Comparison of ENCODE assay signal across 10 cellular contexts in the genomic region with DNA sequence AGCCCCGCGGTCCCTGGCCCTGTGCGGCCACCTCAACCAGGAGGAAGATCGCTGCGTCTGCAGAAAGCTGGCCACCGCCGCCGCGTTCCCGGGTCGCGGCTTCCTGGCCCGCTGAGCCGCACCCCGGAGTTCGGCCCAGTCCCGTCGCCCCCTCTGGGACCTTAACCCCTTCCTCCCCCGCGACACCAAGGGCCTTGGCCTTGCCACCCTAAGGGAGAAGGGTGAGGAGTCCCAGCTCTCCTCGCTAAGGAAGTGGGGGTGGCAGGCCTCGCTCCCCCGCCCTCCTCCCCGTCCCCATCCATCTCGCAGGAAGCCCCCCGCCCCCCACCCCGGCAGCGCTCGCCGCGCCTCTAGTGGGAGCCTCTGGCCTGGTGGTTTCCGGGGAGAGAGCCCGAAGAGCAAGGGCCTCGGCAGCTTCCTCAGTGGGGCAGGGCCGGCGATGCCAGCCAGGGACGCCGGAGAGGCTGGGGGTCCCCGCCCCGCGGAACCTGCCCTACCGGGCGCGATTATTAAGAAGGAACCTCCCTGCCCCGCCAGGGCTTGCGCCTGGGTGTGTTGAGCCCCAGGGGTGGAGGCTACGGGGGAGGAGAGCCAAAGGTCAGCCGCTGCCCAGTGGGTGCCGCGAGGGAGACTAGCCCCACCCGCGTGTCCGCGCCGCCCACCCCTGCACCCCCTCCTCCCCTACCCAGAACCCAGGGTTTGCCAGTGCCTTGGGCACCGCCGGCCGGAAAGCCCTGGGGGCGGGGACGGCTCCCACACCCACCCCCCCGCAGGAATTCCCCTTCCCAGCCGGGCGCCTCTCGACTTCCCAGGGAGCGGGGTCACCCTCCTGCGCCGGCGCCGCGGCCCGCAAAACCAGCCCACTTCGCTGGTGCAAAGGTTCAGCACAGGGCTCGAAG. TPM values are rescaled to one million over a fixed set of nuclear protein-coding genes. Genes with fewer than 3 reads are reported as not detected.
A peak's percentile ranks its signal among the peaks of the same experiment; 100 is the strongest.
DNase-seq lines count a peak whose midpoint lies in the region; ATAC-seq, FAIRE-seq and TF ChIP-seq lines count a peak whose summit lies in the region.
"Had no signal": no experiment of that assay in that cellular context is flagged by ENCODE, and none has a peak within 500 bp of the region (broad histone marks: within the 10 kb centered on the region; RNA-seq: fewer than 3 reads in every experiment).

No MANE protein-coding gene starts in this region.

- no peak overlapping the region for H3K23ac ChIP-seq in H1 (ENCODE audit: insufficient read length)

- no peak overlapping the region for H2BK120ac ChIP-seq in H1 (replicated peaks; ENCODE audit: low read depth, low read length)

- TF ChIP-seq POLR2A in H1 (IDR thresholded peaks at IDR 0.05; ENCODE audit: control extremely low read depth in 1 of 2, low read depth in 2 of 2, low read length in 2 of 2) = no peak

- no peak overlapping the region for H2BK12ac ChIP-seq in H1 (ENCODE audit: low read depth, low read length)

- POLR2A ChIA-PET in H1 (lab: Charles Lee; ENCODE audit: partially characterized antibody) = interaction anchor here (1.7 to 15.2 kb wide), 3 partner anchors 10 to 42 kb away, joined by 6 to 374 read pairs (median 17); no protein-coding TSS in a partner anchor

- no peak for TF ChIP-seq CTCF in 22Rv1 (IDR thresholded peaks at IDR 0.05)
- TF ChIP-seq CTCF in H1 (IDR thresholded peaks at IDR 0.05; ENCODE audit: control extremely low read depth in 1 of 3, insufficient read depth in 1 of 3, low read depth in 1 of 3, low read length in 3 of 3) = no peak
- TF ChIP-seq CTCF in mucosa of descending colon (IDR thresholded peaks at IDR 0.05) = no peak

- no peak for TF ChIP-seq RAD21 in H1 (IDR thresholded peaks at IDR 0.05 in 1 of 2, conservative IDR thresholded peaks at IDR 0.05 in 1 of 2; ENCODE audit: low read depth in 2 of 2, low read length in 2 of 2)

- H4K5ac ChIP-seq in H1 (ENCODE audit: insufficient read length, low read depth, low read length) = no peak overlapping the region

- no peak overlapping the region for H3K4ac ChIP-seq in H1 (replicated peaks; ENCODE audit: insufficient read length, low read depth, low read length)

- no peak overlapping the region for H2BK20ac ChIP-seq in H1 (ENCODE audit: low read length)

- peak overlapping the region; percentile 9 for H4K8ac ChIP-seq in H1 (ENCODE audit: extremely low read depth, insufficient read depth, low read length)

- H3K27ac ChIP-seq in 22Rv1 (peak overlapping the region; percentile 93), H1 (ENCODE audit: low read depth, low read length) (no peak overlapping the region)

- CTCF ChIA-PET in H1 (lab: Charles Lee; ENCODE audit: partially characterized antibody) = interaction anchor here (1.0 to 24.7 kb wide), 8 partner anchors 10 to 121 kb away, joined by 3 to 576 read pairs (median 26); partner anchors contain the start of gene CBX8

- H3K4me1 ChIP-seq in NT2/D1 (ENCODE audit: insufficient read depth, insufficient read length) (peaks cover 32% of the 10 kb centered on the region), H1 (replicated peaks in 1 of 4; ENCODE audit: control insufficient read depth in 3 of 4, insufficient read depth in 4 of 4, low read length in 3 of 4) (peaks cover 3 to 49% (median 30%) of the 10 kb centered on the region in 4 experiments), mucosa of descending colon (ENCODE audit: low read depth) (peaks cover 54% of the 10 kb centered on the region)

- TF ChIP-seq EP300 in H1 (IDR thresholded peaks at IDR 0.05; ENCODE audit: borderline replicate concordance in 1 of 2, low read depth in 2 of 2, low read length in 2 of 2) = no peak

- H3K56ac ChIP-seq in H1 (replicated peaks; ENCODE audit: insufficient read length, low read depth, low read length) = no peak overlapping the region

- H3K23me2 ChIP-seq in H1 (ENCODE audit: low read depth, low read length) = peaks cover 15% of the 10 kb centered on the region; the same call in 1 of the 2 replicates

- peak overlapping the region; percentile 76 to 82 for H3K4me2 ChIP-seq in H1 (ENCODE audit: insufficient read depth in 1 of 2, low read depth in 2 of 2, low read length in 2 of 2)

- 4% methylated on average over 20 of the region's 73 CpGs; no CpG with 5 or more reads in 1 of the 2 experiments for WGBS in H1 (ENCODE audit: extremely low coverage in 1 of 2, insufficient coverage in 1 of 2, insufficient read length in 1 of 2, insufficient replicate concordance in 2 of 2, low coverage in 1 of 2, low lambda C conversion rate in 2 of 2, missing lambda C conversion rate in 1 of 2), 2 experiments

- H3K18ac ChIP-seq in H1 (ENCODE audit: extremely low read depth, low read length) = peak overlapping the region; percentile 60

- H3K4me3 ChIP-seq in NT2/D1 (ENCODE audit: insufficient read length, low read depth) (peak overlapping the region; percentile 33), H1 (ENCODE audit: extremely low read depth in 1 of 4, insufficient read depth in 2 of 4, low read depth in 3 of 4, low read length in 4 of 4) (peak overlapping the region; percentile 9 to 59 (median 26)), mucosa of descending colon (no peak overlapping the region)

- no peak overlapping the region for H3K14ac ChIP-seq in H1 (ENCODE audit: insufficient read length)

- H3K9ac ChIP-seq in NT2/D1 (ENCODE audit: insufficient read length, low read depth) = peak overlapping the region; percentile 76
- no peak overlapping the region for H3K9ac ChIP-seq in H1 (replicated peaks in 1 of 4; ENCODE audit: extremely low read depth in 1 of 4, low read depth in 3 of 4, low read length in 3 of 4)

- peak; percentile 5 for ATAC-seq in mucosa of descending colon

- intact Hi-C loops in mucosa of descending colon (cut with DNase I, micrococcal nuclease) = no loop called here

- H4K20me1 ChIP-seq in H1 (replicated peaks in 1 of 2; ENCODE audit: control insufficient read depth in 1 of 2, insufficient read depth in 2 of 2, low read length in 2 of 2) = peaks cover 7 to 13% of the 10 kb centered on the region in 2 experiments

- no peak overlapping the region for H2AK5ac ChIP-seq in H1 (ENCODE audit: low read depth, low read length)

- H3K36me3 ChIP-seq in NT2/D1 (ENCODE audit: insufficient read depth, insufficient read length, low read length) = peaks cover 20% of the 10 kb centered on the region
- peaks cover 0 to 4% (median 0%) of the 10 kb centered on the region in 4 experiments; a peak in 1 of 8 replicates for H3K36me3 ChIP-seq in H1 (ENCODE audit: control insufficient read depth in 2 of 4, insufficient read depth in 4 of 4, low read length in 3 of 4)
- H3K36me3 ChIP-seq in mucosa of descending colon (ENCODE audit: low read depth) = no peaks in the 10 kb centered on the region

- DNase-seq in NT2/D1 (ENCODE audit: low read depth, low spot score) (no peak), H1 (ENCODE audit: low read depth in 1 of 2, low spot score in 2 of 2) (peak in 1 of 2 experiments; percentile 74), mucosa of descending colon (peak; percentile 47 to 66 (median 65)), NCI-H526 treated with DMSO at 0.1 percent for 48 hours (lab: John Stamatoyannopoulos, UW) (no peak), SHP77 treated with DMSO at 0.1 percent for 48 hours (lab: John Stamatoyannopoulos, UW) (no peak), NCI-H2107 treated with DMSO at 0.1 percent for 48 hours (lab: John Stamatoyannopoulos, UW; ENCODE audit: unreplicated experiment) (no peak), NCI-H2171 (lab: John Stamatoyannopoulos, UW) (no peak)
- DNase-seq: activated CD4-positive, alpha-beta T cell treated with anti-CD3 and anti-CD28 coated beads, Interleukin-2, amount 50 U/mL, for 1 hour; CD4-positive, CD25-positive, alpha-beta regulatory T cell had no signal

- H2BK15ac ChIP-seq in H1 (ENCODE audit: low read length) = no peak overlapping the region

- H3K79me2 ChIP-seq in H1 (ENCODE audit: control insufficient read depth in 1 of 2, insufficient read depth in 2 of 2, low read length in 2 of 2) = no peaks in the 10 kb centered on the region

- H2AFZ ChIP-seq in H1 (ENCODE audit: low read length) = no peak overlapping the region

- H3K79me1 ChIP-seq in H1 (ENCODE audit: low read depth, low read length) = no peaks in the 10 kb centered on the region

- H4K91ac ChIP-seq in H1 (replicated peaks; ENCODE audit: insufficient read length, low read length) = no peak overlapping the region

- no peaks in the 10 kb centered on the region for H3K9me3 ChIP-seq in NT2/D1 (ENCODE audit: insufficient read depth, low read length)
- no peaks in the 10 kb centered on the region for H3K9me3 ChIP-seq in H1 (ENCODE audit: insufficient read depth in 2 of 2, low read depth in 1 of 2, low read length in 1 of 2)
- no peaks in the 10 kb centered on the region for H3K9me3 ChIP-seq in mucosa of descending colon

- H3K27me3 ChIP-seq in NT2/D1 (ENCODE audit: insufficient read depth, insufficient read length) (peaks cover 26% of the 10 kb centered on the region), H1 (replicated peaks in 1 of 4; ENCODE audit: control insufficient read depth in 3 of 4, extremely low read depth in 1 of 4, insufficient read depth in 3 of 4, low read length in 3 of 4) (peaks cover 59 to 96% (median 89%) of the 10 kb centered on the region in 4 experiments)

- H2BK5ac ChIP-seq in H1 (ENCODE audit: low read depth, low read length) = 0 out of 2 replicates have a peak overlapping the region, but pooled peaks have one; percentile 66

- FAIRE-seq in H1 (lab: Jason Lieb, UNC) = no peak

RNA-seq across cellular contexts. Expression of gene CBX4, which starts 6.8 kb away (rescaled TPM):
- total RNA-seq in H1 (2021; fragmentation: NEBNext Ultra II Directional; extraction: Animal tissue kit (Norgen Biotek cat#: 25700)) = 3.2 and 4.0 TPM in 2 replicates
- polyA plus RNA-seq in H1 (2011; rRNA removed) = 1.8 and 3.6 TPM in 2 replicates
- 3.5 TPM for polyA plus RNA-seq in H1 (2011; cell fraction: cytosol; rRNA removed)
- polyA plus RNA-seq in H1 (2011; cell fraction: nucleus; rRNA removed) = 5.3 TPM
- 0.79 to 2.9 TPM (median 2.4 TPM) in 4 replicates for polyA plus RNA-seq in H1 (2012, experiment 1 of 2)
- polyA plus RNA-seq in H1 (2012, experiment 2 of 2) = 1.8 TPM
- 2.0 TPM for polyA plus RNA-seq in H1 (2013, experiment 1 of 2)
- polyA plus RNA-seq in H1 (2013, experiment 2 of 2) = 1.9 TPM
- 1.9 and 3.6 TPM in 2 replicates for polyA minus RNA-seq in H1 (2011; rRNA and poly(A)+ RNA removed)
- polyA minus RNA-seq in H1 (2011; cell fraction: cytosol; rRNA and poly(A)+ RNA removed) = 13.8 TPM
- 6.5 TPM for polyA minus RNA-seq in H1 (2011; cell fraction: nucleus; rRNA and poly(A)+ RNA removed)
- 10 to 100 TPM; 10.2 to 14.2 (median 13.2) TPM for total RNA-seq in mucosa of descending colon

RNA-seq across cellular contexts. Expression of gene CBX8, which starts 35.6 kb away (rescaled TPM):
- total RNA-seq in H1 (2021; fragmentation: NEBNext Ultra II Directional; extraction: Animal tissue kit (Norgen Biotek cat#: 25700)) = 1.5 and 2.1 TPM in 2 replicates
- 0.09 and 0.31 TPM in 2 replicates for polyA plus RNA-seq in H1 (2011; rRNA removed)
- polyA plus RNA-seq in H1 (2011; cell fraction: cytosol; rRNA removed) = 0.28 TPM
- 0.33 TPM for polyA plus RNA-seq in H1 (2011; cell fraction: nucleus; rRNA removed)
- 0.50 to 1.6 TPM (median 1.2 TPM) in 4 replicates for polyA plus RNA-seq in H1 (2012, experiment 1 of 2)
- polyA plus RNA-seq in H1 (2012, experiment 2 of 2) = 1.0 TPM
- 0.30 TPM for polyA plus RNA-seq in H1 (2013, experiment 1 of 2)
- 0.55 TPM for polyA plus RNA-seq in H1 (2013, experiment 2 of 2)
- 0.13 TPM in 1 of 2 replicates, not detected in the other for polyA minus RNA-seq in H1 (2011; rRNA and poly(A)+ RNA removed)
- polyA minus RNA-seq in H1 (2011; cell fraction: cytosol; rRNA and poly(A)+ RNA removed) = 0.29 TPM
- polyA minus RNA-seq in H1 (2011; cell fraction: nucleus; rRNA and poly(A)+ RNA removed) = 0.30 TPM
- total RNA-seq in mucosa of descending colon = 1 to 10 TPM; 3.4 to 4.7 (median 4.0) TPM

RNA-seq across cellular contexts. Expression of gene CBX2, which starts 54.5 kb away (rescaled TPM):
- total RNA-seq in H1 (2021; fragmentation: NEBNext Ultra II Directional; extraction: Animal tissue kit (Norgen Biotek cat#: 25700)) = 83.9 and 85.9 TPM in 2 replicates
- polyA plus RNA-seq in H1 (2011; rRNA removed) = 64.3 and 86.5 TPM in 2 replicates
- 76.8 TPM for polyA plus RNA-seq in H1 (2011; cell fraction: cytosol; rRNA removed)
- 109 TPM for polyA plus RNA-seq in H1 (2011; cell fraction: nucleus; rRNA removed)
- 48.6 to 73.4 TPM (median 65.8 TPM) in 4 replicates for polyA plus RNA-seq in H1 (2012, experiment 1 of 2)
- 53.8 TPM for polyA plus RNA-seq in H1 (2012, experiment 2 of 2)
- polyA plus RNA-seq in H1 (2013, experiment 1 of 2) = 40.5 TPM
- polyA plus RNA-seq in H1 (2013, experiment 2 of 2) = 39.5 TPM
- 45.5 and 56.4 TPM in 2 replicates for polyA minus RNA-seq in H1 (2011; rRNA and poly(A)+ RNA removed)
- 70.0 TPM for polyA minus RNA-seq in H1 (2011; cell fraction: cytosol; rRNA and poly(A)+ RNA removed)
- 61.7 TPM for polyA minus RNA-seq in H1 (2011; cell fraction: nucleus; rRNA and poly(A)+ RNA removed)
- total RNA-seq in mucosa of descending colon = 1 to 10 TPM in 1 of 3 donors, under 1 TPM in 2; 0.14 to 1.5 (median 0.76) TPM

Comparison
In these comparisons a context has a peak if more than half of its experiments do, and no peak if none do; other contexts are left out.
1. DNase-seq: peak in mucosa of descending colon (3 of 3); none in NT2/D1 (single experiment), NCI-H526 treated with DMSO at 0.1 percent for 48 hours (single experiment), SHP77 treated with DMSO at 0.1 percent for 48 hours (single experiment), NCI-H2107 treated with DMSO at 0.1 percent for 48 hours (single experiment) and NCI-H2171 (single experiment).
2. RNA of gene CBX2, which starts 54.5 kb away (total RNA-seq): 83.9 to 85.9 TPM in H1; 0.14 to 1.5 TPM in mucosa of descending colon; every median in the first group is over 10 times any median in the second.